9 cellular contexts compared by ENCODE assay signal in the genomic region with DNA sequence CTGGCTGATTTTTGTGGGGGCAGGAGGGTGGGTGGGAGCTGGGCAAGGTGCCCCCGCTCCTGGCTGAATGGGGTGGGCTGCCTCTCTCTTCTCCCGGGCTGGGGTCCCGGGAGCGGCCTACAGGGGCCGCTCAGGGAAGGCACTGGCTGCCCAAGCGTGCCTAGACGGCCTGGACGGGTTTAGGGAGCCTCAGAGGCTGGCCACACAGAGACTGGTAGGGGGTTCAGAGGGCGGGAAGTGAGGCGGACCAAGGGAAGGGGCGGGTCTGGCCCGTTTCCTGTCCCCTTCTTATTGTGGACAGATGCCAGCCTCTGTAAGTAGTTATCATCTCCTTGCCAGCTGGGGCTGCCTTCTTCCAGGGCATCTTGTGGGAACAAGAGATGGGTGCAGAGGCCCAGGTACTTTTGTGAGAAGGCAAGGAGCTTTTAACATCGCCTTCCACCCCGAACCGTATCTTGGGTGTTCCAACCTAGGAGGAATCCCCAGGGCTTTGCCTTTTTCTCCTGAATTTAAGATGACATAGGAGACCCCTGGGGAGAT. TPM values are rescaled to one million over a fixed set of nuclear protein-coding genes. Genes with fewer than 3 reads are reported as not detected.
DNase-seq lines count a peak whose midpoint lies in the region; ATAC-seq and TF ChIP-seq lines count a peak whose summit lies in the region.
"Had no signal": no experiment of that assay in that cellular context is flagged by ENCODE, and none has a peak within 500 bp of the region (broad histone marks: within the 10 kb centered on the region; RNA-seq: fewer than 3 reads in every experiment).

No MANE protein-coding gene starts in this region.

- no peaks in the 10 kb centered on the region for H3K36me3 ChIP-seq in GM23248 (ENCODE audit: low read depth)
- H3K36me3 ChIP-seq: neutrophil had no signal

- H3K27me3 Mint-ChIP-seq in naive thymus-derived CD8-positive, alpha-beta T cell = peaks cover 2 to 25% (median 10%) of the 10 kb centered on the region in 5 donors
- peaks cover 30% of the 10 kb centered on the region for H3K27me3 Mint-ChIP-seq in activated T-helper 2 cell treated with anti-CD3 and anti-CD28 coated beads, Interferon-gamma antibody, Interleukin-2, Interleukin-4, amounts not matched to agents 10 μg/mL and 5 μg/mL and 100 μg/mL, durations not matched to agents 14 hours and 24 hours and 36 hours (ENCODE audit: low read depth)

- no peaks in the 10 kb centered on the region for H4K20me1 ChIP-seq in GM23248 (ENCODE audit: insufficient read depth)

- 0 out of 2 replicates have a peak overlapping the region, but pooled peaks have one; percentile 38 for H3K9ac ChIP-seq in GM23248

- no peaks in the 10 kb centered on the region for H3K9me3 ChIP-seq in GM23248 (ENCODE audit: low read depth)
- H3K9me3 ChIP-seq: neutrophil had no signal

- ATAC-seq in naive thymus-derived CD8-positive, alpha-beta T cell = peak; percentile 69 to 70

- peak overlapping the region in 6 of 10 donors; percentile 24 to 96 (median 80) for H3K27ac Mint-ChIP-seq in naive thymus-derived CD8-positive, alpha-beta T cell
- H3K27ac Mint-ChIP-seq in activated T-helper 2 cell treated with anti-CD3 and anti-CD28 coated beads, Interferon-gamma antibody, Interleukin-2, Interleukin-4, amounts not matched to agents 10 μg/mL and 5 μg/mL and 100 μg/mL, durations not matched to agents 14 hours and 24 hours and 36 hours = no peak overlapping the region

- peak overlapping the region; percentile 85 to 100 (median 96) for H3K4me3 Mint-ChIP-seq in naive thymus-derived CD8-positive, alpha-beta T cell
- H3K4me3 Mint-ChIP-seq in activated T-helper 2 cell treated with anti-CD3 and anti-CD28 coated beads, Interferon-gamma antibody, Interleukin-2, Interleukin-4, amounts not matched to agents 10 μg/mL and 5 μg/mL and 100 μg/mL, durations not matched to agents 14 hours and 24 hours and 36 hours (ENCODE audit: low read depth) = no peak overlapping the region

- no peaks in the 10 kb centered on the region for H3K9me3 Mint-ChIP-seq in naive thymus-derived CD8-positive, alpha-beta T cell
- H3K9me3 Mint-ChIP-seq in activated T-helper 2 cell treated with anti-CD3 and anti-CD28 coated beads, Interferon-gamma antibody, Interleukin-2, Interleukin-4, amounts not matched to agents 10 μg/mL and 5 μg/mL and 100 μg/mL, durations not matched to agents 14 hours and 24 hours and 36 hours = no peaks in the 10 kb centered on the region

- DNase-seq in GM10266 (ENCODE audit: extremely low spot score) (peak; percentile 44), GM23248 (no peak), RWPE1 (ENCODE audit: low spot score) (peak; percentile 59), epithelial cell of proximal tubule (ENCODE audit: low read depth) (no peak), occipital lobe (lab: John Stamatoyannopoulos, UW) (no peak), islet precursor cell (no peak)
- peak in 2 of 10 donors; percentile 11 to 12 for DNase-seq in naive thymus-derived CD8-positive, alpha-beta T cell
- no peak for DNase-seq in activated T-helper 2 cell treated with anti-CD3 and anti-CD28 coated beads, Interferon-gamma antibody, Interleukin-2, Interleukin-4, amounts not matched to agents 10 μg/mL and 5 μg/mL and 100 μg/mL, durations not matched to agents 14 hours and 24 hours and 36 hours (ENCODE audit: low spot score)

- H3K27ac ChIP-seq in GM23248 = no peak overlapping the region
- peak overlapping the region; percentile 66 for H3K27ac ChIP-seq in RWPE1
- H3K27ac ChIP-seq: neutrophil had no signal

- in situ Hi-C loops in GM23248 (cut with MboI) = no loop called here

- no peaks in the 10 kb centered on the region for H3K9me2 ChIP-seq in GM23248 (ENCODE audit: insufficient read depth)

- H3F3A ChIP-seq in GM23248 (ENCODE audit: insufficient read depth) = no peaks in the 10 kb centered on the region

- no peaks in the 10 kb centered on the region for H3K79me2 ChIP-seq in GM23248 (ENCODE audit: insufficient read depth)

- POLR2A ChIA-PET in RWPE1 (lab: Yijun Ruan, JAX; ENCODE audit: low non-redundant PET) = no interaction called here
- POLR2A ChIA-PET in naive thymus-derived CD8-positive, alpha-beta T cell (lab: Charles Lee) = no interaction called here

- H3K4me2 ChIP-seq in GM23248 (ENCODE audit: unreplicated experiment) = no peak overlapping the region

- H3K4me3 ChIP-seq in GM23248 (peak overlapping the region; percentile 72), epithelial cell of proximal tubule (ENCODE audit: low read depth, low read length) (peak overlapping the region; percentile 65)

- H3K4me1 ChIP-seq in GM23248 (ENCODE audit: insufficient read depth) = peaks cover 6% of the 10 kb centered on the region; the same call in 1 of the 2 replicates

- 36 to 37% methylated on average over 12 to 13 of the region's 15 CpGs for WGBS in GM23248 (ENCODE audit: low coverage in 1 of 2, low lambda C conversion rate in 2 of 2, missing lambda C conversion rate in 2 of 2), 2 experiments

- intact Hi-C loops in activated T-helper 2 cell treated with anti-CD3 and anti-CD28 coated beads, Interferon-gamma antibody, Interleukin-2, Interleukin-4, amounts not matched to agents 10 μg/mL and 5 μg/mL and 100 μg/mL, durations not matched to agents 14 hours and 24 hours and 36 hours (cut with micrococcal nuclease) = no loop called here

- H3K4me1 Mint-ChIP-seq in naive thymus-derived CD8-positive, alpha-beta T cell = peaks cover 15 to 46% (median 26%) of the 10 kb centered on the region in 4 donors
- H3K4me1 Mint-ChIP-seq in activated T-helper 2 cell treated with anti-CD3 and anti-CD28 coated beads, Interferon-gamma antibody, Interleukin-2, Interleukin-4, amounts not matched to agents 10 μg/mL and 5 μg/mL and 100 μg/mL, durations not matched to agents 14 hours and 24 hours and 36 hours (ENCODE audit: low read depth) = peaks cover 4% of the 10 kb centered on the region

- peaks cover 0 to 11% (median 4%) of the 10 kb centered on the region in 3 donors for H3K36me3 Mint-ChIP-seq in naive thymus-derived CD8-positive, alpha-beta T cell
- H3K36me3 Mint-ChIP-seq in activated T-helper 2 cell treated with anti-CD3 and anti-CD28 coated beads, Interferon-gamma antibody, Interleukin-2, Interleukin-4, amounts not matched to agents 10 μg/mL and 5 μg/mL and 100 μg/mL, durations not matched to agents 14 hours and 24 hours and 36 hours (ENCODE audit: low read depth) = no peaks in the 10 kb centered on the region

- peak overlapping the region; percentile 86 for H2AFZ ChIP-seq in GM23248

- H3K27me3 ChIP-seq in GM23248 (replicated peaks; ENCODE audit: insufficient read depth) = peaks cover 14% of the 10 kb centered on the region

- TF ChIP-seq CTCF in GM10266 (IDR thresholded peaks at IDR 0.05; ENCODE audit: control insufficient read depth, insufficient read depth, low read depth, missing control alignments) = no peak
- no peak for TF ChIP-seq CTCF in RWPE1 (conservative IDR thresholded peaks at IDR 0.05; ENCODE audit: low read depth)
- TF ChIP-seq CTCF in epithelial cell of proximal tubule (conservative IDR thresholded peaks at IDR 0.05; ENCODE audit: low read depth, low read length) = no peak

- CTCF ChIA-PET in RWPE1 (lab: Yijun Ruan, JAX) = interaction anchor here (1.1 to 2.4 kb wide), 5 partner anchors 10 to 231 kb away, joined by 3 to 8 read pairs (median 7); no protein-coding TSS in a partner anchor

RNA-seq across cellular contexts. Expression of gene CD40, which starts 0.4 kb away (rescaled TPM):
- total RNA-seq in GM23248 (2014; rRNA removed; shearing (Covaris generic)) = 1.8 and 2.5 TPM in 2 replicates
- polyA plus RNA-seq in GM23248 (2016; fragmentation: Nextera tagmentation; extraction: Ambion mirVana) = 2.8 and 3.4 TPM in 2 replicates
- total RNA-seq in epithelial cell of proximal tubule (49.7 and 74.7 TPM in 2 replicates), occipital lobe (0.62 TPM)
- 10 to 100 TPM; 10.1 to 11.8 TPM for total RNA-seq in naive thymus-derived CD8-positive, alpha-beta T cell
- 1 to 10 TPM; 2.0 to 4.3 (median 3.1) TPM for polyA plus RNA-seq in naive thymus-derived CD8-positive, alpha-beta T cell
- 0.25 and 0.91 TPM in 2 replicates for total RNA-seq in activated T-helper 2 cell treated with anti-CD3 and anti-CD28 coated beads, Interferon-gamma antibody, Interleukin-2, Interleukin-4, amounts not matched to agents 10 μg/mL and 5 μg/mL and 100 μg/mL, durations not matched to agents 14 hours and 24 hours and 36 hours

RNA-seq across cellular contexts. Expression of gene NCOA5, which starts 28.8 kb away (rescaled TPM):
- total RNA-seq in GM23248 (2014; rRNA removed; shearing (Covaris generic)) = 15.9 and 20.4 TPM in 2 replicates
- 14.9 and 15.3 TPM in 2 replicates for polyA plus RNA-seq in GM23248 (2016; fragmentation: Nextera tagmentation; extraction: Ambion mirVana)
- total RNA-seq in epithelial cell of proximal tubule = 20.9 and 32.5 TPM in 2 replicates
- total RNA-seq in naive thymus-derived CD8-positive, alpha-beta T cell = 10 to 100 TPM; 42.2 to 43.9 TPM
- polyA plus RNA-seq in naive thymus-derived CD8-positive, alpha-beta T cell = 10 to 100 TPM; 13.0 to 36.0 (median 18.4) TPM
- total RNA-seq in occipital lobe = 20.4 TPM
- 27.5 and 28.7 TPM in 2 replicates for total RNA-seq in activated T-helper 2 cell treated with anti-CD3 and anti-CD28 coated beads, Interferon-gamma antibody, Interleukin-2, Interleukin-4, amounts not matched to agents 10 μg/mL and 5 μg/mL and 100 μg/mL, durations not matched to agents 14 hours and 24 hours and 36 hours

Comparison
In these comparisons a context has a peak if more than half of its experiments do, and no peak if none do; other contexts are left out.
1. DNase-seq: peak in GM10266 (single experiment) and RWPE1 (single experiment); none in GM23248 (single experiment), epithelial cell of proximal tubule (single experiment), occipital lobe (single experiment), activated T-helper 2 cell treated with anti-CD3 and anti-CD28 coated beads, Interferon-gamma antibody, Interleukin-2, Interleukin-4, amounts not matched to agents 10 μg/mL and 5 μg/mL and 100 μg/mL, durations not matched to agents 14 hours and 24 hours and 36 hours (single experiment) and islet precursor cell (single experiment).